7 cellular contexts compared by ENCODE assay signal in the genomic region with DNA sequence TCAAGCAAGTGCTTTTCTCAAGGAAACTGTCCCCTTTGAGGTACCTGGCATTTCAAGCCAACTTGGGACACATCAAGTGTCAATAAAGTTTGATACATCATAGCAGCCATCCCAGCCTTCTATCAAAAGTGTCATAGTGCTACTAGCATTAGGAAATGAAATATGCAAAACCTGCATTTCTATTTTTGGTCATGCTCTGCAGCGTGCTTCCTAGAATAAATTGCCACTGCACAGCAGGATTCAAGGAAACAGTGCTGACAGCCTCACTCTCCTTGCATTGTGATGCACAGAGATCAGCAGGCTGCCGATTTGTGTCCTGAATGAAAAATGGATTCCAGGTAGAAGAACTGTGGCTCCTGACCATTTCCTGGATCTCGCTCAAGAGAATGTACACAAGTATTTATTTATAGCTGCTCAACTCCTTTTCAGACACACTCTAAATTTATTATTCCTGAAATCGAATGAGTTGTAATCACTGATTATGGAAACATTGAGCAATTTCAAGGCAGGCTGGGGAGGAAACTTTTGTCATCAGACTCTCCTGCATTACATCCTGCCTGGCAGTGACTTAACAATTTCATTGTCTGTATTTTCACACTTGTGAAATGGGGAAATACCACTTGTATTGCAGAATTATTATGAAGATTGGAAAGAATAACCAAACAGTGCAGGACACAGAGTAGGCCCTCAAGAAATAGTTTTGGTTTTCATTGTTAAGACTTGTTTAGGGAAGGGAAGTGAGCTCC.
A peak's percentile ranks its signal among the peaks of the same experiment; 100 is the strongest.
DNase-seq lines count a peak whose midpoint lies in the region; ATAC-seq and TF ChIP-seq lines count a peak whose summit lies in the region.

No MANE protein-coding gene starts in this region.

- H3K4me3 ChIP-seq in RWPE2 (ENCODE audit: severe bottlenecking) (no peak overlapping the region), fibroblast of pulmonary artery (replicated peaks; ENCODE audit: low read depth, low read length) (no peak overlapping the region), smooth muscle cell (no peak overlapping the region)

- in situ Hi-C loops in ACHN (cut with HindIII; ENCODE audit: low pct_ligation_motif_present, low pct_unique_long_range_greater_than_20kb, low sequenced_read_pairs) = no loop called here

- peak; percentile 19 for ATAC-seq in HG02610 (IDR thresholded peaks at IDR 0.05; ENCODE audit: unreplicated experiment)
- no peak; the same call in 2 of the 3 replicates for ATAC-seq in RWPE2 (ENCODE audit: low read depth)
- ATAC-seq in GM18520 (IDR thresholded peaks at IDR 0.05; ENCODE audit: unreplicated experiment) = no peak

- 71% methylated on average over 4 of the region's 4 CpGs for WGBS in smooth muscle cell (ENCODE audit: low lambda C conversion rate)

- no peak for DNase-seq in RWPE2 (ENCODE audit: low spot score)
- peak; percentile 92 for DNase-seq in fibroblast of pulmonary artery (ENCODE audit: low read depth)
- no peak for DNase-seq in smooth muscle cell (lab: John Stamatoyannopoulos, UW; ENCODE audit: unreplicated experiment)
- no peak for DNase-seq in HK-2 (ENCODE audit: unreplicated experiment)
- DNase-seq in ACHN = no peak

- no peak overlapping the region for H2AFZ ChIP-seq in smooth muscle cell (ENCODE audit: low read depth)

- H3K36me3 ChIP-seq in RWPE2 (ENCODE audit: low read depth) (no peaks in the 10 kb centered on the region), smooth muscle cell (ENCODE audit: low read depth) (no peaks in the 10 kb centered on the region)

- no peak overlapping the region for H3K4me2 ChIP-seq in smooth muscle cell

- peaks cover 36% of the 10 kb centered on the region for H3K4me1 ChIP-seq in RWPE2 (ENCODE audit: insufficient read depth, poor library complexity, severe bottlenecking)
- peaks cover 24% of the 10 kb centered on the region for H3K4me1 ChIP-seq in smooth muscle cell (ENCODE audit: low read depth)

- H3K9me3 ChIP-seq in RWPE2 (ENCODE audit: severe bottlenecking) (no peaks in the 10 kb centered on the region), smooth muscle cell (replicated peaks; ENCODE audit: low read depth) (no peaks in the 10 kb centered on the region)

- TF ChIP-seq CTCF in RWPE2 (IDR thresholded peaks at IDR 0.05; ENCODE audit: poor library complexity, severe bottlenecking) (no peak), fibroblast of pulmonary artery (IDR thresholded peaks at IDR 0.05; ENCODE audit: low read length, missing control alignments) (no peak), smooth muscle cell (IDR thresholded peaks at IDR 0.05; ENCODE audit: borderline replicate concordance, insufficient read depth, poor library complexity, severe bottlenecking) (no peak)

- H4K20me1 ChIP-seq in smooth muscle cell (ENCODE audit: low read depth) = no peaks in the 10 kb centered on the region

- peak overlapping the region; percentile 3 for H3K9ac ChIP-seq in smooth muscle cell (ENCODE audit: low read depth)

- H3K27ac ChIP-seq in RWPE2 (ENCODE audit: poor library complexity, severe bottlenecking) (peak overlapping the region; percentile 100), smooth muscle cell (ENCODE audit: low read depth) (no peak overlapping the region)

- no peaks in the 10 kb centered on the region for H3K27me3 ChIP-seq in RWPE2 (ENCODE audit: insufficient read depth, poor library complexity, severe bottlenecking)
- H3K27me3 ChIP-seq in smooth muscle cell (ENCODE audit: low read depth) = no peaks in the 10 kb centered on the region

- H3F3A ChIP-seq in smooth muscle cell (ENCODE audit: low read depth) = no peaks in the 10 kb centered on the region

- no peaks in the 10 kb centered on the region for H3K79me2 ChIP-seq in smooth muscle cell (ENCODE audit: low read depth)
